8 cellular contexts compared by ENCODE assay signal in genomic region chr1:39183503-39184353, GRCh38. TPM values are rescaled to one million over a fixed set of nuclear protein-coding genes. Genes with fewer than 3 reads are reported as not detected.
DNase-seq lines count a peak whose midpoint lies in the region; ATAC-seq and TF ChIP-seq lines count a peak whose summit lies in the region.

No MANE protein-coding gene starts in this region.

- ATAC-seq in Panc1 (peak; percentile 77), psoas muscle (peak; percentile 93 to 97 (median 94)), GM18867 (IDR thresholded peaks at IDR 0.05; ENCODE audit: unreplicated experiment) (no peak)

- BruUV-seq in Panc1 (replicated peaks; lab: Mats Ljungman, UMichigan) = no TSS peak

- H3K9me3 ChIP-seq in Panc1 (ENCODE audit: control insufficient read depth, insufficient read depth, low read depth, low read length) (no peaks in the 10 kb centered on the region; the same call in 1 of the 2 replicates), psoas muscle (no peaks in the 10 kb centered on the region), vagina (no peaks in the 10 kb centered on the region)

- intact Hi-C loops in Panc1 (cut with micrococcal nuclease; ENCODE audit: unreplicated experiment) = no loop called here
- intact Hi-C loops in psoas muscle (cut with DNase I) = loop anchor here in 1 of 2 donors (2.0 kb wide), 1 partner anchor 79 kb away; no protein-coding TSS in a partner anchor
- intact Hi-C loops in vagina (cut with DNase I) = no loop called here

- DNase-seq in GDM1 (lab: John Stamatoyannopoulos, UW) (peak; percentile 31), HS-27A (ENCODE audit: low read depth) (peak; percentile 88), Panc1 (ENCODE audit: low read depth, low spot score) (peak; percentile 96), activated T-cell treated with anti-CD3 and anti-CD28 coated beads for 48 hours (ENCODE audit: low read depth) (peak; percentile 70), fibroblast of pulmonary artery (ENCODE audit: low read depth) (peak; percentile 80), psoas muscle (peak; percentile 67 to 81), vagina (ENCODE audit: extremely low spot score in 2 of 2) (peak in 1 of 2 donors; percentile 91)

- CTCF ChIA-PET in Panc1 (lab: Charles Lee) = interaction anchor here (0.6 to 1.0 kb wide), 2 partner anchors 8 to 51 kb away, joined by 3 read pairs; no protein-coding TSS in a partner anchor

- 52 to 61% (median 58%) methylated on average over 4 of the region's 4 CpGs for whole genome bisulfite sequencing in psoas muscle, 3 donors

- POLR2A ChIA-PET in Panc1 (lab: Charles Lee) = no interaction called here

- in situ Hi-C loops in Panc1 (cut with HindIII; ENCODE audit: low pct_unique_long_range_greater_than_20kb, low sequenced_read_pairs) = no loop called here

- TF ChIP-seq CTCF in Panc1 (IDR thresholded peaks at IDR 0.05) (peak; percentile 63), fibroblast of pulmonary artery (IDR thresholded peaks at IDR 0.05; ENCODE audit: low read length, missing control alignments) (peak; percentile 44), psoas muscle (IDR thresholded peaks at IDR 0.05) (peak; percentile 57), vagina (IDR thresholded peaks at IDR 0.05) (peak in 1 of 3 experiments; percentile 35)

- peaks cover 66% of the 10 kb centered on the region for H3K4me1 ChIP-seq in Panc1 (ENCODE audit: control insufficient read depth, insufficient read depth, low read length)
- peaks cover 43% of the 10 kb centered on the region for H3K4me1 ChIP-seq in psoas muscle
- H3K4me1 ChIP-seq in vagina = peaks cover 34% of the 10 kb centered on the region

- TF ChIP-seq POLR2A in vagina (IDR thresholded peaks at IDR 0.05) = no peak

- H3K27me3 ChIP-seq in Panc1 (ENCODE audit: control insufficient read depth, insufficient read depth, low read length) (no peaks in the 10 kb centered on the region), psoas muscle (ENCODE audit: insufficient read depth in 3 of 3, low read length in 2 of 3) (no peaks in the 10 kb centered on the region), vagina (no peaks in the 10 kb centered on the region)

- H3K36me3 ChIP-seq in Panc1 (ENCODE audit: control insufficient read depth, insufficient read depth, low read length) = no peaks in the 10 kb centered on the region
- no peaks in the 10 kb centered on the region for H3K36me3 ChIP-seq in psoas muscle (ENCODE audit: insufficient read depth in 1 of 2, low read depth in 1 of 2)
- H3K36me3 ChIP-seq in vagina = no peaks in the 10 kb centered on the region

- H3K27ac ChIP-seq in Panc1 (ENCODE audit: low read length) (peak overlapping the region; percentile 97), psoas muscle (peak overlapping the region; percentile 84), vagina (peak overlapping the region; percentile 50)

- no peak overlapping the region for H3K4me3 ChIP-seq in Panc1 (ENCODE audit: low read depth in 2 of 2, low read length in 2 of 2)
- H3K4me3 ChIP-seq in fibroblast of pulmonary artery (replicated peaks; ENCODE audit: low read depth, low read length) = no peak overlapping the region
- H3K4me3 ChIP-seq in psoas muscle = no peak overlapping the region
- H3K4me3 ChIP-seq in vagina = no peak overlapping the region

RNA-seq across cellular contexts. Expression of gene MACF1, which starts 20.8 kb away (rescaled TPM):
- total RNA-seq in Panc1 (2021; ENCODE audit: unreplicated experiment) (413 TPM), psoas muscle (100 to 1,000 TPM in 2 of 4 donors, 10 to 100 TPM in 2; 71.4 to 162 (median 124) TPM), vagina (291 TPM)
- 162 TPM for polyA plus RNA-seq in Panc1 (2012; ENCODE audit: insufficient read length)
- 10 to 100 TPM; 38.9 to 67.1 (median 53.8) TPM for polyA plus RNA-seq in psoas muscle
